In the genomic region with DNA sequence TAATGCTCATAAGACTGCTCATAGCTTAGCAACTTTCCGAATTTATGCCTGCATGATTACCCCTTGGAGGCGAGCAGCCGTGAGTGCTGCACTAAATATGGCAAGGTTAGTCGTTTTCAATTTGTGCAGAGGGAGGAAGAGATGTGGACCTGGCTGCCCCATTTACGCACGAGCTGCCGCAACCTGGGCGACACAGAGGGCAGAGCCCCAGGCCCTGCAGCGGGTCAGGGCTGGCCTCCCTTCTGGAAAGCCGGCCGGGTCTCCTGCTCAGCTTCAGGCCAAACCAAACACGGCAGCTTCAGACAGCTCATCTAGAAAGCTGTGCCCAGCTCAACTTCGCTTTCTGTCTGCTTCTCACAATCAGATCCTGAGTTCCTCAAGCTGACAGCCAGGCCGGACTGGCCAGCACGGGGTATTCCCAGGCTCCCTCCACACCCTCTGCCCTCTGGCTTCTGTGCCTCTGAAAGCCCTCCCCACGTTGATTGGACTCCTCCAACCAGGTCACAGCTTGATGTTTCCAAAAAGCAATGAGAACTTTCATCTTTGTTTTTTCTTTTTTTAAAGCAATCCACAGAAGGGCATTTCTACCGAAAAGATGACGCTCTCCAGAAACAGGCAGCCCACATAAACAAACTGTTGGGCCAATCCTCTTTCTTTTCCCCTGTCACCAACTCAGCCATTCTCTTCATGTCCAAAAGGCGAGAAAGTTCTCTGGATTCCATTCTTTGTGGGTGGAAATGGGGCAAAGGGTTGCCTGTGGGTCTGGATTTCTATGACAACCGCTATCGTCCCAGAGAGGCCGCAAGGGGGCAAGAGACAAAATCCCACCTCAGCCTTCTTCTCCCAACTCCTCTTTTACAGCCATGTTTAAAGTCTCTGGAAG, we compare ENCODE assay signal across 9 cellular contexts.
DNase-seq lines count a peak whose midpoint lies in the region; ATAC-seq and TF ChIP-seq lines count a peak whose summit lies in the region.
"Had no signal": no experiment of that assay in that cellular context is flagged by ENCODE, and none has a peak within 500 bp of the region (broad histone marks: within the 10 kb centered on the region; RNA-seq: fewer than 3 reads in every experiment).

No MANE protein-coding gene starts in this region.

- 86% methylated on average over 16 to 19 of the region's 22 CpGs for WGBS in mesodermal cell (ENCODE audit: insufficient coverage in 2 of 2), 2 experiments

- H3K9me3 ChIP-seq in mesodermal cell (ENCODE audit: control insufficient read depth, low read length) (no peaks in the 10 kb centered on the region), subcutaneous abdominal adipose tissue (ENCODE audit: control insufficient read depth in 5 of 5, low read length in 5 of 5) (no peaks in the 10 kb centered on the region)

- H3K9ac ChIP-seq in subcutaneous abdominal adipose tissue (ENCODE audit: low read length in 5 of 5): peak overlapping the region in 2 of 5 donors; percentile 43 to 67

- no peak for ATAC-seq in HG03135 (IDR thresholded peaks at IDR 0.05; ENCODE audit: unreplicated experiment)
- ATAC-seq in GM18498 (IDR thresholded peaks at IDR 0.05; ENCODE audit: unreplicated experiment): no peak

- H3K4me3 ChIP-seq in WI38 (ENCODE audit: low read depth, low read length) (peak overlapping the region; percentile 12; the same call in 1 of the 2 replicates), fibroblast of mammary gland (ENCODE audit: control insufficient read depth, low read depth, low read length) (no peak overlapping the region), mesodermal cell (ENCODE audit: extremely low read depth, insufficient read depth, low read length, poor library complexity, severe bottlenecking) (no peak overlapping the region), subcutaneous abdominal adipose tissue (ENCODE audit: low read depth in 1 of 5, low read length in 5 of 5) (no peak overlapping the region)

- DNase-seq in fibroblast of mammary gland (ENCODE audit: low read depth) (peak; percentile 68), DMS79 (lab: John Stamatoyannopoulos, UW) (no peak)
- no peak for DNase-seq in stimulated activated CD4-positive, alpha-beta T cell treated with anti-CD3 and anti-CD28 coated beads, Interleukin-1b, Interleukin-23, amount 100 ng/mL, for 48 hours
- DNase-seq: CD4-positive, alpha-beta memory T cell had no signal

- no peak for TF ChIP-seq CTCF in WI38 (IDR thresholded peaks at IDR 0.05; ENCODE audit: low read depth, low read length)
- TF ChIP-seq CTCF in fibroblast of mammary gland (conservative IDR thresholded peaks at IDR 0.05; ENCODE audit: control insufficient read depth, insufficient read depth, low read depth, low read length): peak; percentile 15

- H3K36me3 ChIP-seq in mesodermal cell (ENCODE audit: control insufficient read depth, insufficient read depth, low read length): no peaks in the 10 kb centered on the region
- no peaks in the 10 kb centered on the region for H3K36me3 ChIP-seq in subcutaneous abdominal adipose tissue (ENCODE audit: control insufficient read depth in 5 of 5, insufficient read depth in 5 of 5, low read length in 5 of 5)

- H3K4me1 ChIP-seq in mesodermal cell (ENCODE audit: control insufficient read depth, insufficient read depth, low read length, poor library complexity, severe bottlenecking) (peaks cover 21% of the 10 kb centered on the region), subcutaneous abdominal adipose tissue (ENCODE audit: control insufficient read depth in 5 of 5, insufficient read depth in 5 of 5, low read length in 5 of 5) (peaks cover 2 to 22% (median 16%) of the 10 kb centered on the region in 5 donors)

- H3K27me3 ChIP-seq in subcutaneous abdominal adipose tissue (ENCODE audit: control insufficient read depth in 5 of 5, insufficient read depth in 4 of 5, low read length in 5 of 5): no peaks in the 10 kb centered on the region

- H3K27ac ChIP-seq in mesodermal cell (ENCODE audit: low read depth, low read length, severe bottlenecking): peak overlapping the region; percentile 86
- H3K27ac ChIP-seq in subcutaneous abdominal adipose tissue (ENCODE audit: low read depth, low read length): peak overlapping the region; percentile 41
